Comparison of ENCODE assay signal across 8 cellular contexts in genomic region chr18:267380-267687, GRCh38. TPM values are rescaled to one million over a fixed set of nuclear protein-coding genes. Genes with fewer than 3 reads are reported as not detected.
DNase-seq lines count a peak whose midpoint lies in the region; ATAC-seq and TF ChIP-seq lines count a peak whose summit lies in the region.

No MANE protein-coding gene starts in this region.

- H3K9me3 ChIP-seq in CD4-positive, alpha-beta memory T cell (ENCODE audit: control insufficient read depth in 1 of 2, low read length in 2 of 2) = no peaks in the 10 kb centered on the region

- CTCF ChIA-PET in CD4-positive, alpha-beta memory T cell (lab: Charles Lee; ENCODE audit: partially characterized antibody) = interaction anchor here (0.6 kb wide), 1 partner anchor 38 kb away, joined by 3 read pairs; no protein-coding TSS in a partner anchor

- DNase-seq in CD4-positive, alpha-beta memory T cell = no peak
- DNase-seq in NCI-H774 (lab: John Stamatoyannopoulos, UW) (peak; percentile 54), natural killer cell (no peak), islet precursor cell (no peak)
- DNase-seq in effector CD8-positive, alpha-beta T cell (lab: John Stamatoyannopoulos, UW) = no peak

- TF ChIP-seq CTCF in natural killer cell (IDR thresholded peaks at IDR 0.05) = no peak

- peaks cover 14% of the 10 kb centered on the region for H3K36me3 ChIP-seq in CD4-positive, alpha-beta memory T cell (ENCODE audit: insufficient read depth, low read length)

- POLR2A ChIA-PET in CD4-positive, alpha-beta memory T cell (lab: Charles Lee; ENCODE audit: partially characterized antibody) = interaction anchor here (0.8 to 2.0 kb wide), 7 partner anchors 9 to 390 kb away, joined by 3 to 34 read pairs (median 5); partner anchors contain the start of genes TYMS and USP14

- peak overlapping the region; percentile 95 to 100 (median 98) for H3K4me3 Mint-ChIP-seq in CD4-positive, alpha-beta memory T cell
- peak overlapping the region; percentile 99 for H3K4me3 Mint-ChIP-seq in dendritic cell treated with granulocyte-macrophage colony-stimulating factor and Interleukin-4, amounts not matched to agents 40 ng/mL and 50 ng/mL, for 4 days
- H3K4me3 Mint-ChIP-seq in natural killer cell = peak overlapping the region; percentile 100

- peak overlapping the region; percentile 99 for H3K27ac ChIP-seq in CD4-positive, alpha-beta memory T cell (ENCODE audit: low read depth, low read length)

- H3K4me3 ChIP-seq in CD4-positive, alpha-beta memory T cell (ENCODE audit: low read length in 2 of 2) = peak overlapping the region; percentile 92 to 99

- no peaks in the 10 kb centered on the region for H3K27me3 ChIP-seq in CD4-positive, alpha-beta memory T cell (ENCODE audit: insufficient read depth, low read length)

- peaks cover 17 to 47% (median 30%) of the 10 kb centered on the region in 4 donors for H3K4me1 Mint-ChIP-seq in CD4-positive, alpha-beta memory T cell
- H3K4me1 Mint-ChIP-seq in dendritic cell treated with granulocyte-macrophage colony-stimulating factor and Interleukin-4, amounts not matched to agents 40 ng/mL and 50 ng/mL, for 4 days (ENCODE audit: low read depth) = peaks cover 32% of the 10 kb centered on the region
- peaks cover 18 to 32% of the 10 kb centered on the region in 2 donors for H3K4me1 Mint-ChIP-seq in natural killer cell

- peaks cover 24% of the 10 kb centered on the region for H3K4me1 ChIP-seq in CD4-positive, alpha-beta memory T cell (ENCODE audit: insufficient read depth, low read length)

- peaks cover 15 to 40% of the 10 kb centered on the region in 2 donors for H3K36me3 Mint-ChIP-seq in CD4-positive, alpha-beta memory T cell
- peaks cover 36% of the 10 kb centered on the region for H3K36me3 Mint-ChIP-seq in dendritic cell treated with granulocyte-macrophage colony-stimulating factor and Interleukin-4, amounts not matched to agents 40 ng/mL and 50 ng/mL, for 4 days (ENCODE audit: low read depth)
- H3K36me3 Mint-ChIP-seq in natural killer cell = no peaks in the 10 kb centered on the region

- peak overlapping the region; percentile 99 to 100 (median 100) for H3K27ac Mint-ChIP-seq in CD4-positive, alpha-beta memory T cell
- H3K27ac Mint-ChIP-seq in dendritic cell treated with granulocyte-macrophage colony-stimulating factor and Interleukin-4, amounts not matched to agents 40 ng/mL and 50 ng/mL, for 4 days = peak overlapping the region; percentile 100
- peak overlapping the region; percentile 100 for H3K27ac Mint-ChIP-seq in natural killer cell

- ATAC-seq in GM19455 (IDR thresholded peaks at IDR 0.05; ENCODE audit: unreplicated experiment) (peak; percentile 20), natural killer cell (no peak), HG02798 (IDR thresholded peaks at IDR 0.05; ENCODE audit: poor library complexity, unreplicated experiment) (no peak)

- intact Hi-C loops in CD4-positive, alpha-beta memory T cell (cut with micrococcal nuclease) = loop anchor here (5.0 to 10.0 kb wide), 2 partner anchors 347 to 450 kb away; no protein-coding TSS in a partner anchor
- intact Hi-C loops in dendritic cell treated with granulocyte-macrophage colony-stimulating factor and Interleukin-4, amounts not matched to agents 40 ng/mL and 50 ng/mL, for 4 days (cut with micrococcal nuclease) = loop anchor here (5.0 to 10.0 kb wide), 2 partner anchors 230 to 447 kb away; partner anchors contain the start of gene ENOSF1
- intact Hi-C loops in natural killer cell (cut with micrococcal nuclease) = no loop called here

- H3K9me3 Mint-ChIP-seq in CD4-positive, alpha-beta memory T cell = peaks cover 0 to 5% (median 0%) of the 10 kb centered on the region in 8 donors
- H3K9me3 Mint-ChIP-seq in dendritic cell treated with granulocyte-macrophage colony-stimulating factor and Interleukin-4, amounts not matched to agents 40 ng/mL and 50 ng/mL, for 4 days = no peaks in the 10 kb centered on the region
- H3K9me3 Mint-ChIP-seq in natural killer cell = no peaks in the 10 kb centered on the region

- no peaks in the 10 kb centered on the region for H3K27me3 Mint-ChIP-seq in CD4-positive, alpha-beta memory T cell
- H3K27me3 Mint-ChIP-seq in dendritic cell treated with granulocyte-macrophage colony-stimulating factor and Interleukin-4, amounts not matched to agents 40 ng/mL and 50 ng/mL, for 4 days = no peaks in the 10 kb centered on the region
- no peaks in the 10 kb centered on the region for H3K27me3 Mint-ChIP-seq in natural killer cell (ENCODE audit: low read depth in 2 of 2)

RNA-seq across cellular contexts. Expression of gene THOC1, which starts 0.5 kb away (rescaled TPM):
- total RNA-seq in CD4-positive, alpha-beta memory T cell = 10 to 100 TPM; 65.9 to 69.9 TPM
- 10 to 100 TPM; 15.2 to 19.0 TPM for polyA plus RNA-seq in CD4-positive, alpha-beta memory T cell
- total RNA-seq in natural killer cell = 100 to 1,000 TPM in 1 of 3 donors, 10 to 100 TPM in 2; 96.4 to 105 (median 96.7) TPM
